In the genomic region with DNA sequence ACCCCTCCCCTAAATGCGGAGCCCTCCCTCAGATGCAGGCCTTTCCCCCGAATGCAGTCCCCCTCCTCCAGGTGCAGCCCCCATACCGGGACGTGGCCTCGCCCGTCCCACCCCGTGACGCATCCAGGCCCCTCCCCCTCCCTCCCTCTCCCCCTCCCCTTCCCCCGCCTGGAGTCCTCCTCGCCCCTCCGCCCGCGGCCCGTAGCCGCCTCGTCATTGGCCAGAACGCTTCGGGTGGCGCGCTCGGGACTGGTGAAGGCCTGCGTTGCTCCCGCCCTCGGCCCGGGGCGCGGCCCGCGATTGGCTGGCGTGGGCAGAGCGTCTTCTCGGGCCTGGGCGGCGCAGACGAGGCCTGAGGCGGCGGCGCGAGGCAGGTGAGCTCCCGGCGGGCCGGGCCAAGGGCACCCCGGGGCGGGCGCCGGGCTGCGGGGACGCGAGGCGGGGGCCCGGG, we compare ENCODE assay signal across 8 cellular contexts. TPM values are rescaled to one million over a fixed set of nuclear protein-coding genes. Genes with fewer than 3 reads are reported as not detected.
A peak's percentile ranks its signal among the peaks of the same experiment; 100 is the strongest.
DNase-seq lines count a peak whose midpoint lies in the region; ATAC-seq and TF ChIP-seq lines count a peak whose summit lies in the region.

No MANE protein-coding gene starts in this region.

- H3K4me1 Mint-ChIP-seq in T-helper 17 cell = peaks cover 51% of the 10 kb centered on the region

- intact Hi-C loops in left ventricle myocardium superior (cut with micrococcal nuclease) = no loop called here
- intact Hi-C loops in aorta (cut with DNase I) = no loop called here

- ATAC-seq in GM18505 (IDR thresholded peaks at IDR 0.05; ENCODE audit: unreplicated experiment) = peak; percentile 86
- peak; percentile 80 for ATAC-seq in HG02943 (IDR thresholded peaks at IDR 0.05; ENCODE audit: low read depth, unreplicated experiment)
- peak; percentile 98 for ATAC-seq in T-helper 17 cell
- ATAC-seq in left ventricle myocardium superior = peak; percentile 86
- peak; percentile 94 for ATAC-seq in aorta (ENCODE audit: low FRiP score)

- H3K4me3 ChIP-seq in aorta (ENCODE audit: low read length in 2 of 2) = peak overlapping the region; percentile 74 to 99

- no peaks in the 10 kb centered on the region for H3K27me3 Mint-ChIP-seq in T-helper 17 cell

- DNase-seq in NCI-H187 treated with DMSO at 0.1 percent for 48 hours (lab: John Stamatoyannopoulos, UW) (peak; percentile 63), T-helper 17 cell (peak; percentile 96 to 98 (median 97)), amygdala (lab: John Stamatoyannopoulos, UW) (peak; percentile 46 to 99 (median 92)), left ventricle myocardium superior (peak; percentile 99), renal cortical epithelial cell (ENCODE audit: low read depth) (peak; percentile 87), aorta (peak; percentile 99)

- peak overlapping the region; percentile 93 for H3K4me3 Mint-ChIP-seq in T-helper 17 cell

- no peak overlapping the region for H3K27ac Mint-ChIP-seq in T-helper 17 cell

- WGBS in aorta, 2 donors = 1 to 3% methylated on average over 6 to 51 of the region's 51 CpGs

- H3K9me3 ChIP-seq in T-helper 17 cell (ENCODE audit: control insufficient read depth, low read length, poor library complexity, severe bottlenecking) (no peaks in the 10 kb centered on the region), aorta (ENCODE audit: control insufficient read depth, low read length) (no peaks in the 10 kb centered on the region)

- no peaks in the 10 kb centered on the region for H3K27me3 ChIP-seq in aorta (ENCODE audit: control insufficient read depth in 1 of 2, insufficient read depth in 2 of 2, low read length in 1 of 2)

- H3K36me3 Mint-ChIP-seq in T-helper 17 cell (ENCODE audit: low read depth) = no peaks in the 10 kb centered on the region

- peak; percentile 76 for TF ChIP-seq POLR2A in GM18505 (IDR thresholded peaks at IDR 0.05; ENCODE audit: borderline replicate concordance, extremely low read depth, insufficient read depth, insufficient read length)

- peak overlapping the region in 1 of 2 donors; percentile 79 for H3K27ac ChIP-seq in aorta (ENCODE audit: low read depth in 1 of 2, low read length in 2 of 2)

- no peaks in the 10 kb centered on the region for H3K36me3 ChIP-seq in aorta (ENCODE audit: control insufficient read depth in 1 of 2, insufficient read depth in 2 of 2, low read length in 1 of 2)

- peaks cover 0 to 3% of the 10 kb centered on the region in 2 donors for H3K4me1 ChIP-seq in aorta (ENCODE audit: control insufficient read depth in 1 of 2, insufficient read depth in 2 of 2, low read length in 2 of 2)

RNA-seq across cellular contexts. Expression of a gene that starts 16.0 kb away (rescaled TPM):
- total RNA-seq in T-helper 17 cell (10 to 100 TPM; 89.7 to 97.5 TPM), left ventricle myocardium superior (186 TPM), renal cortical epithelial cell (164 and 234 TPM in 2 replicates), aorta (100 to 1,000 TPM; 200 to 236 TPM)
- 100 to 1,000 TPM in 1 of 2 donors, 10 to 100 TPM in 1; 36.3 to 120 TPM for polyA plus RNA-seq in aorta
